ENCODE assay signal across 21 cellular contexts in genomic region chr17:43648916-43649315, GRCh38. TPM values are rescaled to one million over a fixed set of nuclear protein-coding genes. Genes with fewer than 3 reads are reported as not detected.
"Had no signal": no experiment of that assay in that cellular context is flagged by ENCODE, and none has a peak within 500 bp of the region (broad histone marks: within the 10 kb centered on the region; RNA-seq: fewer than 3 reads in every experiment).

No MANE protein-coding gene starts in this region.

- H3K4me1 ChIP-seq: foreskin keratinocyte had no signal

- H3K27ac ChIP-seq: foreskin keratinocyte, right lobe of liver, testis, vagina had no signal

- H3K27me3 Mint-ChIP-seq: type B pancreatic cell had no signal

- H3K36me3 Mint-ChIP-seq: activated naive CD8-positive, alpha-beta T cell treated with anti-CD3 and anti-CD28 coated beads, Interleukin-2, amount 10 ng/mL, durations not matched to agents 7 days and 5 days; stimulated activated effector memory CD8-positive, alpha-beta T cell treated with anti-CD3 and anti-CD28 coated beads, Interleukin-12 subunit alpha, Interleukin-12 subunit beta, amount 100 ng/mL, for 72 hours; type B pancreatic cell had no signal

- ATAC-seq: activated CD4-positive, alpha-beta T cell treated with anti-CD3 and anti-CD28 coated beads for 36 hours; activated T-helper 17 cell treated with anti-CD3 and anti-CD28 coated beads, Interleukin-2, amount 50 U/mL, for 72 hours; foreskin keratinocyte; right lobe of liver; stimulated activated effector memory CD8-positive, alpha-beta T cell treated with anti-CD3 and anti-CD28 coated beads, Interleukin-12 subunit alpha, Interleukin-12 subunit beta, amount 100 ng/mL, for 72 hours had no signal

- H3K9me3 Mint-ChIP-seq: activated B cell treated with CpG ODN at 0.5 μM for 24 hours; activated naive CD8-positive, alpha-beta T cell treated with anti-CD3 and anti-CD28 coated beads, Interleukin-2, amount 10 ng/mL, durations not matched to agents 7 days and 5 days; activated T-cell treated with anti-CD3 and anti-CD28 coated beads, Interleukin-2, amount 50 U/mL, for 24 hours; activated T-helper 17 cell treated with anti-CD3 and anti-CD28 coated beads, Interleukin-2, amount 50 U/mL, for 72 hours; nephron; stimulated activated effector memory CD8-positive, alpha-beta T cell treated with anti-CD3 and anti-CD28 coated beads, Interleukin-12 subunit alpha, Interleukin-12 subunit beta, amount 100 ng/mL, for 72 hours; type B pancreatic cell had no signal

- DNase-seq: activated B cell treated with CpG ODN at 0.5 μM for 24 hours; activated CD4-positive, alpha-beta T cell treated with anti-CD3 and anti-CD28 coated beads for 36 hours; activated CD4-positive, alpha-beta T cell treated with anti-CD3 and anti-CD28 coated beads, Interleukin-2, amount 50 U/mL, for 4 hours; activated CD8-positive, alpha-beta memory T cell treated with anti-CD3 and anti-CD28 coated beads for 24 hours; activated CD8-positive, alpha-beta memory T cell treated with anti-CD3 and anti-CD28 coated beads, Interleukin-2, amount 50 U/mL, for 4 hours; activated naive CD8-positive, alpha-beta T cell treated with anti-CD3 and anti-CD28 coated beads, Interleukin-2, amount 10 ng/mL, durations not matched to agents 7 days and 5 days; activated T-cell treated with anti-CD3 and anti-CD28 coated beads, Interleukin-2, amount 50 U/mL, for 24 hours; amygdala; effector CD4-positive, alpha-beta T cell; foreskin keratinocyte; occipital lobe; right lobe of liver; stimulated activated CD4-positive, alpha-beta T cell treated with anti-CD3 and anti-CD28 coated beads, Interleukin-2, amount 100 ng/mL, for 24 hours; T-helper 1 cell; testis had no signal

- H3K4me3 ChIP-seq: right lobe of liver, skin epidermis, testis, vagina had no signal

- H3K27me3 ChIP-seq: foreskin keratinocyte, right lobe of liver, testis, vagina had no signal

- H3K9me3 ChIP-seq: right lobe of liver, testis, vagina had no signal

- H3K4me1 Mint-ChIP-seq: activated CD4-positive, alpha-beta T cell treated with anti-CD3 and anti-CD28 coated beads for 36 hours; activated T-helper 17 cell treated with anti-CD3 and anti-CD28 coated beads, Interleukin-2, amount 50 U/mL, for 72 hours; stimulated activated effector memory CD8-positive, alpha-beta T cell treated with anti-CD3 and anti-CD28 coated beads, Interleukin-12 subunit alpha, Interleukin-12 subunit beta, amount 100 ng/mL, for 72 hours had no signal

- H3K4me3 Mint-ChIP-seq: activated B cell treated with CpG ODN at 0.5 μM for 24 hours; activated CD4-positive, alpha-beta T cell treated with anti-CD3 and anti-CD28 coated beads for 36 hours; activated naive CD8-positive, alpha-beta T cell treated with anti-CD3 and anti-CD28 coated beads, Interleukin-2, amount 10 ng/mL, durations not matched to agents 7 days and 5 days; activated T-cell treated with anti-CD3 and anti-CD28 coated beads, Interleukin-2, amount 50 U/mL, for 24 hours; activated T-helper 17 cell treated with anti-CD3 and anti-CD28 coated beads, Interleukin-2, amount 50 U/mL, for 72 hours; nephron; stimulated activated effector memory CD8-positive, alpha-beta T cell treated with anti-CD3 and anti-CD28 coated beads, Interleukin-12 subunit alpha, Interleukin-12 subunit beta, amount 100 ng/mL, for 72 hours; type B pancreatic cell had no signal

- H3K36me3 ChIP-seq: right lobe of liver, vagina had no signal

- H3K27ac Mint-ChIP-seq: activated B cell treated with CpG ODN at 0.5 μM for 24 hours; activated CD4-positive, alpha-beta T cell treated with anti-CD3 and anti-CD28 coated beads for 36 hours; activated naive CD8-positive, alpha-beta T cell treated with anti-CD3 and anti-CD28 coated beads, Interleukin-2, amount 10 ng/mL, durations not matched to agents 7 days and 5 days; activated T-cell treated with anti-CD3 and anti-CD28 coated beads, Interleukin-2, amount 50 U/mL, for 24 hours; activated T-helper 17 cell treated with anti-CD3 and anti-CD28 coated beads, Interleukin-2, amount 50 U/mL, for 72 hours; stimulated activated effector memory CD8-positive, alpha-beta T cell treated with anti-CD3 and anti-CD28 coated beads, Interleukin-12 subunit alpha, Interleukin-12 subunit beta, amount 100 ng/mL, for 72 hours; type B pancreatic cell had no signal

RNA-seq across cellular contexts. Expression of gene MEOX1, which starts 12.8 kb away (rescaled TPM):
- total RNA-seq: activated B cell treated with CpG ODN at 0.5 μM for 24 hours, occipital lobe had no signal
